1 cellular context compared by ENCODE assay signal in the genomic region with DNA sequence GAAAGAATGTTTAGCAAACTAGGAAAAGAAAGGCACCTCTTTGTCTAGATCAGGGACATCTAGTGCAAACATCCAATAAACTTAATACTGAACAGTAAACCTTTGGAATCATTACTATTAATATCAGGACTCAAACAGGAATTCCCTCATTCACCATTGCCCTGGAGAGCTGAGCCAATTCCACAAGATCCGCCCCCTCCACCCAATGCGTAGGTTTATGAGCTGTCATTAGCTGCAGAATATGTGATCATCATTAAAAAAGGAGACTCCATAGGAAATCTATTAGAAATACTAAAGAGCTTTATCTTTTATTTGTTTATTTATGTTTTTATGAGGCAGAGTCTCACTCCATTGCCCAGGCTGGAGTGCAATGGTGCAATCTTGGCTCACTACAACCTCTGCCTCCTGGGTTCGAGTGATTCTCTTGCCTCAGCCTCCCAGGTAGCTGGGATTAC.
TF ChIP-seq lines count a peak whose summit lies in the region.

No MANE protein-coding gene starts in this region.

TF ChIP-seq in HEK293, 187 proteins besides CTCF, POLR2A, EP300 and RAD21 (continued from another document and continues in another):
- TF ChIP-seq, protein P1, sequence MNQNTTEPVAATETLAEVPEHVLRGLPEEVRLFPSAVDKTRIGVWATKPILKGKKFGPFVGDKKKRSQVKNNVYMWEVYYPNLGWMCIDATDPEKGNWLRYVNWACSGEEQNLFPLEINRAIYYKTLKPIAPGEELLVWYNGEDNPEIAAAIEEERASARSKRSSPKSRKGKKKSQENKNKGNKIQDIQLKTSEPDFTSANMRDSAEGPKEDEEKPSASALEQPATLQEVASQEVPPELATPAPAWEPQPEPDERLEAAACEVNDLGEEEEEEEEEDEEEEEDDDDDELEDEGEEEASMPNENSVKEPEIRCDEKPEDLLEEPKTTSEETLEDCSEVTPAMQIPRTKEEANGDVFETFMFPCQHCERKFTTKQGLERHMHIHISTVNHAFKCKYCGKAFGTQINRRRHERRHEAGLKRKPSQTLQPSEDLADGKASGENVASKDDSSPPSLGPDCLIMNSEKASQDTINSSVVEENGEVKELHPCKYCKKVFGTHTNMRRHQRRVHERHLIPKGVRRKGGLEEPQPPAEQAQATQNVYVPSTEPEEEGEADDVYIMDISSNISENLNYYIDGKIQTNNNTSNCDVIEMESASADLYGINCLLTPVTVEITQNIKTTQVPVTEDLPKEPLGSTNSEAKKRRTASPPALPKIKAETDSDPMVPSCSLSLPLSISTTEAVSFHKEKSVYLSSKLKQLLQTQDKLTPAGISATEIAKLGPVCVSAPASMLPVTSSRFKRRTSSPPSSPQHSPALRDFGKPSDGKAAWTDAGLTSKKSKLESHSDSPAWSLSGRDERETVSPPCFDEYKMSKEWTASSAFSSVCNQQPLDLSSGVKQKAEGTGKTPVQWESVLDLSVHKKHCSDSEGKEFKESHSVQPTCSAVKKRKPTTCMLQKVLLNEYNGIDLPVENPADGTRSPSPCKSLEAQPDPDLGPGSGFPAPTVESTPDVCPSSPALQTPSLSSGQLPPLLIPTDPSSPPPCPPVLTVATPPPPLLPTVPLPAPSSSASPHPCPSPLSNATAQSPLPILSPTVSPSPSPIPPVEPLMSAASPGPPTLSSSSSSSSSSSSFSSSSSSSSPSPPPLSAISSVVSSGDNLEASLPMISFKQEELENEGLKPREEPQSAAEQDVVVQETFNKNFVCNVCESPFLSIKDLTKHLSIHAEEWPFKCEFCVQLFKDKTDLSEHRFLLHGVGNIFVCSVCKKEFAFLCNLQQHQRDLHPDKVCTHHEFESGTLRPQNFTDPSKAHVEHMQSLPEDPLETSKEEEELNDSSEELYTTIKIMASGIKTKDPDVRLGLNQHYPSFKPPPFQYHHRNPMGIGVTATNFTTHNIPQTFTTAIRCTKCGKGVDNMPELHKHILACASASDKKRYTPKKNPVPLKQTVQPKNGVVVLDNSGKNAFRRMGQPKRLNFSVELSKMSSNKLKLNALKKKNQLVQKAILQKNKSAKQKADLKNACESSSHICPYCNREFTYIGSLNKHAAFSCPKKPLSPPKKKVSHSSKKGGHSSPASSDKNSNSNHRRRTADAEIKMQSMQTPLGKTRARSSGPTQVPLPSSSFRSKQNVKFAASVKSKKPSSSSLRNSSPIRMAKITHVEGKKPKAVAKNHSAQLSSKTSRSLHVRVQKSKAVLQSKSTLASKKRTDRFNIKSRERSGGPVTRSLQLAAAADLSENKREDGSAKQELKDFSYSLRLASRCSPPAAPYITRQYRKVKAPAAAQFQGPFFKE (tag by site-specific recombination; IDR thresholded peaks at IDR 0.05; ENCODE audit: borderline replicate concordance), result no peak
- TF ChIP-seq ZEB2 (tag by site-specific recombination; IDR thresholded peaks at IDR 0.05), result 0 out of 2 replicates have a peak, but pooled peaks have one; percentile 56
- 0 out of 2 replicates have a peak, but pooled peaks have one; percentile 38 for TF ChIP-seq ZNF561 (tag by site-specific recombination; IDR thresholded peaks at IDR 0.05; ENCODE audit: borderline replicate concordance)
- TF ChIP-seq KLF16 (tag by site-specific recombination; IDR thresholded peaks at IDR 0.05), result peak; percentile 42; the same call in 1 of the 2 replicates
- TF ChIP-seq, protein P2, sequence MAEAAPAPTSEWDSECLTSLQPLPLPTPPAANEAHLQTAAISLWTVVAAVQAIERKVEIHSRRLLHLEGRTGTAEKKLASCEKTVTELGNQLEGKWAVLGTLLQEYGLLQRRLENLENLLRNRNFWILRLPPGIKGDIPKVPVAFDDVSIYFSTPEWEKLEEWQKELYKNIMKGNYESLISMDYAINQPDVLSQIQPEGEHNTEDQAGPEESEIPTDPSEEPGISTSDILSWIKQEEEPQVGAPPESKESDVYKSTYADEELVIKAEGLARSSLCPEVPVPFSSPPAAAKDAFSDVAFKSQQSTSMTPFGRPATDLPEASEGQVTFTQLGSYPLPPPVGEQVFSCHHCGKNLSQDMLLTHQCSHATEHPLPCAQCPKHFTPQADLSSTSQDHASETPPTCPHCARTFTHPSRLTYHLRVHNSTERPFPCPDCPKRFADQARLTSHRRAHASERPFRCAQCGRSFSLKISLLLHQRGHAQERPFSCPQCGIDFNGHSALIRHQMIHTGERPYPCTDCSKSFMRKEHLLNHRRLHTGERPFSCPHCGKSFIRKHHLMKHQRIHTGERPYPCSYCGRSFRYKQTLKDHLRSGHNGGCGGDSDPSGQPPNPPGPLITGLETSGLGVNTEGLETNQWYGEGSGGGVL (tag by site-specific recombination; IDR thresholded peaks at IDR 0.05), result peak; percentile 49; the same call in 1 of the 2 replicates
- peak; percentile 78; the same call in 1 of the 2 replicates for TF ChIP-seq OSR2 (tag by site-specific recombination; IDR thresholded peaks at IDR 0.05)
- no peak for TF ChIP-seq ZNF248 (tag by site-specific recombination; IDR thresholded peaks at IDR 0.05)
- TF ChIP-seq, protein P3, sequence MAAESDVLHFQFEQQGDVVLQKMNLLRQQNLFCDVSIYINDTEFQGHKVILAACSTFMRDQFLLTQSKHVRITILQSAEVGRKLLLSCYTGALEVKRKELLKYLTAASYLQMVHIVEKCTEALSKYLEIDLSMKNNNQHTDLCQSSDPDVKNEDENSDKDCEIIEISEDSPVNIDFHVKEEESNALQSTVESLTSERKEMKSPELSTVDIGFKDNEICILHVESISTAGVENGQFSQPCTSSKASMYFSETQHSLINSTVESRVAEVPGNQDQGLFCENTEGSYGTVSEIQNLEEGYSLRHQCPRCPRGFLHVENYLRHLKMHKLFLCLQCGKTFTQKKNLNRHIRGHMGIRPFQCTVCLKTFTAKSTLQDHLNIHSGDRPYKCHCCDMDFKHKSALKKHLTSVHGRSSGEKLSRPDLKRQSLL (tag by site-specific recombination; IDR thresholded peaks at IDR 0.05), result no peak
- no peak for TF ChIP-seq ZNF394 (tag by site-specific recombination; IDR thresholded peaks at IDR 0.05; ENCODE audit: borderline replicate concordance)
- TF ChIP-seq, protein P4, sequence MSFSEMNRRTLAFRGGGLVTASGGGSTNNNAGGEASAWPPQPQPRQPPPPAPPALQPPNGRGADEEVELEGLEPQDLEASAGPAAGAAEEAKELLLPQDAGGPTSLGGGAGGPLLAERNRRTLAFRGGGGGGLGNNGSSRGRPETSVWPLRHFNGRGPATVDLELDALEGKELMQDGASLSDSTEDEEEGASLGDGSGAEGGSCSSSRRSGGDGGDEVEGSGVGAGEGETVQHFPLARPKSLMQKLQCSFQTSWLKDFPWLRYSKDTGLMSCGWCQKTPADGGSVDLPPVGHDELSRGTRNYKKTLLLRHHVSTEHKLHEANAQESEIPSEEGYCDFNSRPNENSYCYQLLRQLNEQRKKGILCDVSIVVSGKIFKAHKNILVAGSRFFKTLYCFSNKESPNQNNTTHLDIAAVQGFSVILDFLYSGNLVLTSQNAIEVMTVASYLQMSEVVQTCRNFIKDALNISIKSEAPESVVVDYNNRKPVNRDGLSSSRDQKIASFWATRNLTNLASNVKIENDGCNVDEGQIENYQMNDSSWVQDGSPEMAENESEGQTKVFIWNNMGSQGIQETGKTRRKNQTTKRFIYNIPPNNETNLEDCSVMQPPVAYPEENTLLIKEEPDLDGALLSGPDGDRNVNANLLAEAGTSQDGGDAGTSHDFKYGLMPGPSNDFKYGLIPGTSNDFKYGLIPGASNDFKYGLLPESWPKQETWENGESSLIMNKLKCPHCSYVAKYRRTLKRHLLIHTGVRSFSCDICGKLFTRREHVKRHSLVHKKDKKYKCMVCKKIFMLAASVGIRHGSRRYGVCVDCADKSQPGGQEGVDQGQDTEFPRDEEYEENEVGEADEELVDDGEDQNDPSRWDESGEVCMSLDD (tag by site-specific recombination; IDR thresholded peaks at IDR 0.05), result no peak
- peak; percentile 13; the same call in 1 of the 2 replicates for TF ChIP-seq ZBTB17 (tag by site-specific recombination; IDR thresholded peaks at IDR 0.05)
- TF ChIP-seq, protein P5, sequence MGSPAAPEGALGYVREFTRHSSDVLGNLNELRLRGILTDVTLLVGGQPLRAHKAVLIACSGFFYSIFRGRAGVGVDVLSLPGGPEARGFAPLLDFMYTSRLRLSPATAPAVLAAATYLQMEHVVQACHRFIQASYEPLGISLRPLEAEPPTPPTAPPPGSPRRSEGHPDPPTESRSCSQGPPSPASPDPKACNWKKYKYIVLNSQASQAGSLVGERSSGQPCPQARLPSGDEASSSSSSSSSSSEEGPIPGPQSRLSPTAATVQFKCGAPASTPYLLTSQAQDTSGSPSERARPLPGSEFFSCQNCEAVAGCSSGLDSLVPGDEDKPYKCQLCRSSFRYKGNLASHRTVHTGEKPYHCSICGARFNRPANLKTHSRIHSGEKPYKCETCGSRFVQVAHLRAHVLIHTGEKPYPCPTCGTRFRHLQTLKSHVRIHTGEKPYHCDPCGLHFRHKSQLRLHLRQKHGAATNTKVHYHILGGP (tag by site-specific recombination; IDR thresholded peaks at IDR 0.05), result 0 out of 2 replicates have a peak, but pooled peaks have one; percentile 28
- TF ChIP-seq, protein P6, sequence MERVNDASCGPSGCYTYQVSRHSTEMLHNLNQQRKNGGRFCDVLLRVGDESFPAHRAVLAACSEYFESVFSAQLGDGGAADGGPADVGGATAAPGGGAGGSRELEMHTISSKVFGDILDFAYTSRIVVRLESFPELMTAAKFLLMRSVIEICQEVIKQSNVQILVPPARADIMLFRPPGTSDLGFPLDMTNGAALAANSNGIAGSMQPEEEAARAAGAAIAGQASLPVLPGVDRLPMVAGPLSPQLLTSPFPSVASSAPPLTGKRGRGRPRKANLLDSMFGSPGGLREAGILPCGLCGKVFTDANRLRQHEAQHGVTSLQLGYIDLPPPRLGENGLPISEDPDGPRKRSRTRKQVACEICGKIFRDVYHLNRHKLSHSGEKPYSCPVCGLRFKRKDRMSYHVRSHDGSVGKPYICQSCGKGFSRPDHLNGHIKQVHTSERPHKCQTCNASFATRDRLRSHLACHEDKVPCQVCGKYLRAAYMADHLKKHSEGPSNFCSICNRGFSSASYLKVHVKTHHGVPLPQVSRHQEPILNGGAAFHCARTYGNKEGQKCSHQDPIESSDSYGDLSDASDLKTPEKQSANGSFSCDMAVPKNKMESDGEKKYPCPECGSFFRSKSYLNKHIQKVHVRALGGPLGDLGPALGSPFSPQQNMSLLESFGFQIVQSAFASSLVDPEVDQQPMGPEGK (tag by site-specific recombination; IDR thresholded peaks at IDR 0.05), result peak; percentile 50; the same call in 1 of the 2 replicates
- TF ChIP-seq KLF7 (tag by site-specific recombination; IDR thresholded peaks at IDR 0.05; ENCODE audit: borderline replicate concordance), result 0 out of 2 replicates have a peak, but pooled peaks have one; percentile 49
- TF ChIP-seq, protein P7, sequence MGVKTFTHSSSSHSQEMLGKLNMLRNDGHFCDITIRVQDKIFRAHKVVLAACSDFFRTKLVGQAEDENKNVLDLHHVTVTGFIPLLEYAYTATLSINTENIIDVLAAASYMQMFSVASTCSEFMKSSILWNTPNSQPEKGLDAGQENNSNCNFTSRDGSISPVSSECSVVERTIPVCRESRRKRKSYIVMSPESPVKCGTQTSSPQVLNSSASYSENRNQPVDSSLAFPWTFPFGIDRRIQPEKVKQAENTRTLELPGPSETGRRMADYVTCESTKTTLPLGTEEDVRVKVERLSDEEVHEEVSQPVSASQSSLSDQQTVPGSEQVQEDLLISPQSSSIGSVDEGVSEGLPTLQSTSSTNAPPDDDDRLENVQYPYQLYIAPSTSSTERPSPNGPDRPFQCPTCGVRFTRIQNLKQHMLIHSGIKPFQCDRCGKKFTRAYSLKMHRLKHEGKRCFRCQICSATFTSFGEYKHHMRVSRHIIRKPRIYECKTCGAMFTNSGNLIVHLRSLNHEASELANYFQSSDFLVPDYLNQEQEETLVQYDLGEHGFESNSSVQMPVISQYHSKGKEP (tag by site-specific recombination; IDR thresholded peaks at IDR 0.05), result peak; percentile 83; the same call in 1 of the 2 replicates
- TF ChIP-seq, protein P8, sequence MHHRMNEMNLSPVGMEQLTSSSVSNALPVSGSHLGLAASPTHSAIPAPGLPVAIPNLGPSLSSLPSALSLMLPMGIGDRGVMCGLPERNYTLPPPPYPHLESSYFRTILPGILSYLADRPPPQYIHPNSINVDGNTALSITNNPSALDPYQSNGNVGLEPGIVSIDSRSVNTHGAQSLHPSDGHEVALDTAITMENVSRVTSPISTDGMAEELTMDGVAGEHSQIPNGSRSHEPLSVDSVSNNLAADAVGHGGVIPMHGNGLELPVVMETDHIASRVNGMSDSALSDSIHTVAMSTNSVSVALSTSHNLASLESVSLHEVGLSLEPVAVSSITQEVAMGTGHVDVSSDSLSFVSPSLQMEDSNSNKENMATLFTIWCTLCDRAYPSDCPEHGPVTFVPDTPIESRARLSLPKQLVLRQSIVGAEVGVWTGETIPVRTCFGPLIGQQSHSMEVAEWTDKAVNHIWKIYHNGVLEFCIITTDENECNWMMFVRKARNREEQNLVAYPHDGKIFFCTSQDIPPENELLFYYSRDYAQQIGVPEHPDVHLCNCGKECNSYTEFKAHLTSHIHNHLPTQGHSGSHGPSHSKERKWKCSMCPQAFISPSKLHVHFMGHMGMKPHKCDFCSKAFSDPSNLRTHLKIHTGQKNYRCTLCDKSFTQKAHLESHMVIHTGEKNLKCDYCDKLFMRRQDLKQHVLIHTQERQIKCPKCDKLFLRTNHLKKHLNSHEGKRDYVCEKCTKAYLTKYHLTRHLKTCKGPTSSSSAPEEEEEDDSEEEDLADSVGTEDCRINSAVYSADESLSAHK (tag by site-specific recombination; IDR thresholded peaks at IDR 0.05), result peak; percentile 25; the same call in 1 of the 2 replicates
- TF ChIP-seq ZFP69B (tag by site-specific recombination; IDR thresholded peaks at IDR 0.05), result no peak
- no peak for TF ChIP-seq ZNF701 (tag by site-specific recombination; IDR thresholded peaks at IDR 0.05)
- peak; percentile 70; the same call in 1 of the 2 replicates for TF ChIP-seq BCL11A (tag by site-specific recombination; IDR thresholded peaks at IDR 0.05; ENCODE audit: low read depth)
- TF ChIP-seq ZIC2 (tag by site-specific recombination; IDR thresholded peaks at IDR 0.05), result peak; percentile 66
- TF ChIP-seq SALL2 (tag by site-specific recombination; IDR thresholded peaks at IDR 0.05; ENCODE audit: borderline replicate concordance), result no peak
- no peak for TF ChIP-seq ZNF544 (tag by site-specific recombination; IDR thresholded peaks at IDR 0.05)
- peak; percentile 41; the same call in 1 of the 2 replicates for TF ChIP-seq EGR2 (tag by site-specific recombination; IDR thresholded peaks at IDR 0.05; ENCODE audit: low read depth)
- no peak for TF ChIP-seq ZNF830 (tag by site-specific recombination; IDR thresholded peaks at IDR 0.05; ENCODE audit: low read depth)
